ENCODE assay signal across 30 cellular contexts in the genomic region with DNA sequence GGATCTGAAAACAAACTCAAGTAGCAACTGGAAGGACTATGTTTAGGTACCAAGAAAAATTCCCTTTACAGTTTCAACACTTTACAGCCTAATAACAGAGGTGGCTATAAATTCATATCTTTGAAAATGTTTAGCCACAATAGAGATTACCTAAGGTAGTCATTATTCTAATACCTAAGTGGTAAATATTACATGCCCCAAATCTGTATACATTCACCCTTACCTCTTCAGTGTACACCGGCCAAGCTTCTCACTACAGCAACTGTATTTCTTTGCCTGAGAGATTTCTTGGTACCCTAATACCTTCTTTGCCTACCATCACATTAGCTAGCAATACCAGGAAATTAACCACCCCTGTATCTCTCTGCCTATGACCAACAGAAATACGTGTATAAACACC.
"Had no signal": no experiment of that assay in that cellular context is flagged by ENCODE, and none has a peak within 500 bp of the region (broad histone marks: within the 10 kb centered on the region; RNA-seq: fewer than 3 reads in every experiment).

No MANE protein-coding gene starts in this region.

- ATAC-seq: activated CD4-positive, CD25-positive, alpha-beta regulatory T cell treated with anti-CD3 and anti-CD28 coated beads, Interleukin-2, amount 50 U/mL, for 24 hours; activated CD8-positive, alpha-beta T cell treated with anti-CD3 and anti-CD28 coated beads for 36 hours; activated T-cell treated with anti-CD3 and anti-CD28 coated beads, Interleukin-2, amount 50 U/mL, for 4 hours; activated T-helper 17 cell treated with anti-CD3 and anti-CD28 coated beads, Interleukin-2, amount 50 U/mL, for 72 hours; effector memory CD8-positive, alpha-beta T cell; foreskin keratinocyte; gastrocnemius medialis; heart left ventricle had no signal

- H3K27me3 Mint-ChIP-seq: activated B cell treated with CpG ODN at 0.5 μM for 24 hours; activated CD8-positive, alpha-beta T cell treated with anti-CD3 and anti-CD28 coated beads for 36 hours; activated naive CD8-positive, alpha-beta T cell; activated T-helper 17 cell treated with anti-CD3 and anti-CD28 coated beads, Interleukin-2, amount 50 U/mL, for 72 hours; central memory CD8-positive, alpha-beta T cell; dendritic cell treated with granulocyte-macrophage colony-stimulating factor and Interleukin-4, amounts not matched to agents 40 ng/mL and 50 ng/mL, for 4 days; effector memory CD8-positive, alpha-beta T cell had no signal

- H3K4me3 ChIP-seq: coronary artery, dorsolateral prefrontal cortex, esophagus muscularis mucosa, gastrocnemius medialis, heart left ventricle had no signal

- H3K4me1 ChIP-seq: foreskin keratinocyte had no signal

- H3K36me3 ChIP-seq: brain microvascular endothelial cell, esophagus muscularis mucosa, gastrocnemius medialis, heart left ventricle, WERI-Rb-1 had no signal

- H3K9me3 ChIP-seq: esophagus muscularis mucosa, gastrocnemius medialis, heart left ventricle had no signal

- H3K4me1 Mint-ChIP-seq: activated T-helper 17 cell treated with anti-CD3 and anti-CD28 coated beads, Interleukin-2, amount 50 U/mL, for 72 hours had no signal

- H3K27ac ChIP-seq: brain microvascular endothelial cell, coronary artery, dorsolateral prefrontal cortex, esophagus muscularis mucosa, foreskin keratinocyte, gastrocnemius medialis, heart left ventricle, WERI-Rb-1 had no signal

- DNase-seq: activated B cell treated with CpG ODN at 0.5 μM for 24 hours; activated CD4-positive, alpha-beta T cell treated with anti-CD3 and anti-CD28 coated beads for 48 hours; activated CD4-positive, alpha-beta T cell treated with anti-CD3 and anti-CD28 coated beads, Interleukin-2, amount 50 U/mL, for 1 hour; activated CD4-positive, alpha-beta T cell treated with anti-CD3 and anti-CD28 coated beads, Interleukin-2, amount 50 U/mL, for 48 hours; activated CD8-positive, alpha-beta memory T cell treated with anti-CD3 and anti-CD28 coated beads for 24 hours; activated CD8-positive, alpha-beta T cell treated with anti-CD3 and anti-CD28 coated beads for 36 hours; activated effector memory CD4-positive, alpha-beta T cell treated with Interleukin-2 at 50 U/mL for 16 hours; activated gamma-delta T cell treated with Interleukin-2 at 50 U/mL for 16 hours; activated naive CD4-positive, alpha-beta T cell treated with anti-CD3 and anti-CD28 coated beads, Interleukin-2, amount 50 U/mL, for 16 hours; activated naive CD4-positive, alpha-beta T cell treated with Interleukin-2 at 50 U/mL for 16 hours; activated T-cell treated with anti-CD3 and anti-CD28 coated beads, Interleukin-2, amount 50 U/mL, for 4 hours; amniotic stem cell; anterior cingulate cortex; brain microvascular endothelial cell; dorsolateral prefrontal cortex; effector memory CD8-positive, alpha-beta T cell; erythroblast; foreskin keratinocyte; gastrocnemius medialis; glutamatergic neuron; heart left ventricle; T-helper 2 cell; WERI-Rb-1 had no signal

- H3K9me3 Mint-ChIP-seq: activated B cell treated with CpG ODN at 0.5 μM for 24 hours; activated T-cell treated with anti-CD3 and anti-CD28 coated beads, Interleukin-2, amount 50 U/mL, for 4 hours; activated T-helper 17 cell treated with anti-CD3 and anti-CD28 coated beads, Interleukin-2, amount 50 U/mL, for 72 hours; central memory CD8-positive, alpha-beta T cell; dendritic cell treated with granulocyte-macrophage colony-stimulating factor and Interleukin-4, amounts not matched to agents 40 ng/mL and 50 ng/mL, for 4 days; effector memory CD8-positive, alpha-beta T cell had no signal

- H3K27ac Mint-ChIP-seq: activated B cell treated with CpG ODN at 0.5 μM for 24 hours; activated CD8-positive, alpha-beta T cell treated with anti-CD3 and anti-CD28 coated beads for 36 hours; activated naive CD8-positive, alpha-beta T cell; activated T-helper 17 cell treated with anti-CD3 and anti-CD28 coated beads, Interleukin-2, amount 50 U/mL, for 72 hours; dendritic cell treated with granulocyte-macrophage colony-stimulating factor and Interleukin-4, amounts not matched to agents 40 ng/mL and 50 ng/mL, for 4 days; effector memory CD8-positive, alpha-beta T cell had no signal

- H3K27me3 ChIP-seq: brain microvascular endothelial cell, dorsolateral prefrontal cortex, esophagus muscularis mucosa, foreskin keratinocyte, gastrocnemius medialis, heart left ventricle had no signal

- H3K4me3 Mint-ChIP-seq: activated B cell treated with CpG ODN at 0.5 μM for 24 hours; activated CD8-positive, alpha-beta T cell treated with anti-CD3 and anti-CD28 coated beads for 36 hours; activated naive CD8-positive, alpha-beta T cell; activated T-cell treated with anti-CD3 and anti-CD28 coated beads, Interleukin-2, amount 50 U/mL, for 4 hours; activated T-helper 17 cell treated with anti-CD3 and anti-CD28 coated beads, Interleukin-2, amount 50 U/mL, for 72 hours; central memory CD8-positive, alpha-beta T cell; dendritic cell treated with granulocyte-macrophage colony-stimulating factor and Interleukin-4, amounts not matched to agents 40 ng/mL and 50 ng/mL, for 4 days; effector memory CD8-positive, alpha-beta T cell had no signal
